21 cellular contexts compared by ENCODE assay signal in genomic region chr3:99731499-99731898, GRCh38.
DNase-seq lines count a peak whose midpoint lies in the region; ATAC-seq and TF ChIP-seq lines count a peak whose summit lies in the region.
"Had no signal": no experiment of that assay in that cellular context is flagged by ENCODE, and none has a peak within 500 bp of the region (broad histone marks: within the 10 kb centered on the region; RNA-seq: fewer than 3 reads in every experiment).

No MANE protein-coding gene starts in this region.

- H3K36me3 Mint-ChIP-seq in activated T-helper 17 cell treated with anti-CD3 and anti-CD28 coated beads, Interleukin-2, amount 50 U/mL, for 72 hours (ENCODE audit: low read depth) = no peaks in the 10 kb centered on the region
- no peaks in the 10 kb centered on the region for H3K36me3 Mint-ChIP-seq in nephron progenitor cell (ENCODE audit: low read depth)
- H3K36me3 Mint-ChIP-seq: IgD-negative memory B cell had no signal

- no peak for DNase-seq in GM13976 (ENCODE audit: low spot score)
- no peak for DNase-seq in nephron progenitor cell
- DNase-seq in SHP77 (lab: John Stamatoyannopoulos, UW) = no peak
- no peak for DNase-seq in kidney tubule cell (ENCODE audit: low spot score)
- DNase-seq: BE2C, DMS79, GOT3, HCEC 1CT, NCI-H1048, NCI-H1417 treated with DMSO at 0.1 percent for 48 hours, NCI-H187 treated with DMSO at 0.1 percent for 48 hours, NCI-H510A, PC-9, RPMI8226, SHP77 treated with DMSO at 0.1 percent for 48 hours, T-helper 2 cell had no signal

- H3K4me1 Mint-ChIP-seq in activated T-helper 17 cell treated with anti-CD3 and anti-CD28 coated beads, Interleukin-2, amount 50 U/mL, for 72 hours = no peaks in the 10 kb centered on the region
- H3K4me1 Mint-ChIP-seq in nephron progenitor cell = no peaks in the 10 kb centered on the region
- H3K4me1 Mint-ChIP-seq: IgD-negative memory B cell had no signal

- no peaks in the 10 kb centered on the region for H3K9me3 Mint-ChIP-seq in activated T-helper 17 cell treated with anti-CD3 and anti-CD28 coated beads, Interleukin-2, amount 50 U/mL, for 72 hours
- peaks cover 4% of the 10 kb centered on the region for H3K9me3 Mint-ChIP-seq in nephron progenitor cell

- peak; percentile 66 for ATAC-seq in GM18498 (IDR thresholded peaks at IDR 0.05; ENCODE audit: unreplicated experiment)
- peak; percentile 81 for ATAC-seq in GM19351 (IDR thresholded peaks at IDR 0.05; ENCODE audit: unreplicated experiment)
- peak; percentile 60 for ATAC-seq in HG02973 (IDR thresholded peaks at IDR 0.05; ENCODE audit: unreplicated experiment)
- ATAC-seq in activated T-helper 17 cell treated with anti-CD3 and anti-CD28 coated beads, Interleukin-2, amount 50 U/mL, for 72 hours (replicated peaks) = peak; percentile 35

- H3K27ac Mint-ChIP-seq in activated T-helper 17 cell treated with anti-CD3 and anti-CD28 coated beads, Interleukin-2, amount 50 U/mL, for 72 hours = no peak overlapping the region
- H3K27ac Mint-ChIP-seq in nephron progenitor cell = no peak overlapping the region
- H3K27ac Mint-ChIP-seq: IgD-negative memory B cell had no signal

- in situ Hi-C loops in GM13976 (cut with MboI; ENCODE audit: low sequenced_read_pairs, unreplicated experiment) = no loop called here

- H3K27me3 Mint-ChIP-seq in activated T-helper 17 cell treated with anti-CD3 and anti-CD28 coated beads, Interleukin-2, amount 50 U/mL, for 72 hours = peaks cover 3% of the 10 kb centered on the region
- no peaks in the 10 kb centered on the region for H3K27me3 Mint-ChIP-seq in nephron progenitor cell (ENCODE audit: low read depth, poor library complexity)

- no peak overlapping the region for H3K4me3 Mint-ChIP-seq in activated T-helper 17 cell treated with anti-CD3 and anti-CD28 coated beads, Interleukin-2, amount 50 U/mL, for 72 hours
- H3K4me3 Mint-ChIP-seq in nephron progenitor cell = no peak overlapping the region
- H3K4me3 Mint-ChIP-seq: IgD-negative memory B cell had no signal

- TF ChIP-seq CTCF in GM13976 (IDR thresholded peaks at IDR 0.05; ENCODE audit: borderline replicate concordance, control extremely low read depth, extremely low read depth, insufficient read depth, missing control alignments) (no peak), nephron progenitor cell (IDR thresholded peaks at IDR 0.05) (no peak)
